Comparison of ENCODE assay signal across 8 cellular contexts in genomic region chr1:1374861-1375662, GRCh38. TPM values are rescaled to one million over a fixed set of nuclear protein-coding genes. Genes with fewer than 3 reads are reported as not detected.
DNase-seq lines count a peak whose midpoint lies in the region; ATAC-seq, FAIRE-seq and TF ChIP-seq lines count a peak whose summit lies in the region.

Gene AURKAIP1, minus strand, starts transcription at chr1:1375207. Its CDS starts 451 bp downstream, at chr1:1374756.

- no peaks in the 10 kb centered on the region for H3K36me3 Mint-ChIP-seq in memory B cell

- CTCF ChIA-PET in H1 (lab: Charles Lee; ENCODE audit: partially characterized antibody): interaction anchor here (0.6 to 4.6 kb wide), 11 partner anchors 13 to 57 kb away, joined by 3 to 17 read pairs (median 4); partner anchors contain the start of gene CCNL2

- H2BK15ac ChIP-seq in H1 (ENCODE audit: low read length): no peak within 1 kb of the TSS

- H3K4me3 Mint-ChIP-seq in memory B cell: peak within 1 kb of the TSS; percentile 83

- H3K4me1 ChIP-seq in H1 (replicated peaks in 1 of 4; ENCODE audit: control insufficient read depth in 3 of 4, insufficient read depth in 4 of 4, low read length in 3 of 4): peaks cover 0 to 12% (median 9%) of the 10 kb centered on the region in 4 experiments; a peak in 5 of 7 replicates

- TF ChIP-seq RAD21 in H1 (IDR thresholded peaks at IDR 0.05 in 1 of 2, conservative IDR thresholded peaks at IDR 0.05 in 1 of 2; ENCODE audit: low read depth in 2 of 2, low read length in 2 of 2): peak in 1 of 2 experiments; percentile 1; a peak in 1 of 4 replicates

- peak within 1 kb of the TSS; percentile 10 for H4K5ac ChIP-seq in H1 (ENCODE audit: insufficient read length, low read depth, low read length)

- H3K36me3 ChIP-seq in H1 (ENCODE audit: control insufficient read depth in 2 of 4, insufficient read depth in 4 of 4, low read length in 3 of 4): peaks cover 0 to 4% (median 0%) of the 10 kb centered on the region in 4 experiments; a peak in 1 of 8 replicates

- peak within 1 kb of the TSS; percentile 44 for H2BK5ac ChIP-seq in H1 (ENCODE audit: low read depth, low read length)

- peaks cover 5 to 17% of the 10 kb centered on the region in 2 experiments; a peak in 3 of 4 replicates for H3K79me2 ChIP-seq in H1 (ENCODE audit: control insufficient read depth in 1 of 2, insufficient read depth in 2 of 2, low read length in 2 of 2)

- peaks cover 5% of the 10 kb centered on the region for H3K4me1 Mint-ChIP-seq in memory B cell

- DNase-seq in Caki2 (ENCODE audit: low read depth) (peak; percentile 99), HTR-8/SVneo (ENCODE audit: insufficient read length, low spot score) (peak; percentile 96), NOMO-1 treated with dmso at 0.1 percent for 144 hours (lab: John Stamatoyannopoulos, UW; ENCODE audit: unreplicated experiment) (peak; percentile 98), H1 (ENCODE audit: low read depth in 1 of 2, low spot score in 2 of 2) (peak; percentile 94 to 99), memory B cell (ENCODE audit: low spot score in 2 of 2) (peak; percentile 87 to 96)
- peak; percentile 81 to 92 (median 88) for DNase-seq in activated CD8-positive, alpha-beta memory T cell treated with anti-CD3 and anti-CD28 coated beads for 48 hours (ENCODE audit: low read depth in 2 of 3, low spot score in 2 of 3)
- DNase-seq in stimulated activated CD8-positive, alpha-beta memory T cell treated with anti-CD3 and anti-CD28 coated beads, Interleukin-12 subunit alpha, Interleukin-12 subunit beta, amount 100 ng/mL, for 24 hours (ENCODE audit: extremely low read depth): peak; percentile 90

- H3K14ac ChIP-seq in H1 (ENCODE audit: insufficient read length): no peak within 1 kb of the TSS

- peak in 1 of 2 experiments; percentile 74; a peak in 1 of 3 replicates for TF ChIP-seq EP300 in H1 (IDR thresholded peaks at IDR 0.05; ENCODE audit: borderline replicate concordance in 1 of 2, low read depth in 2 of 2, low read length in 2 of 2)

- peaks cover 7% of the 10 kb centered on the region; the same call in 1 of the 2 replicates for H3K23me2 ChIP-seq in H1 (ENCODE audit: low read depth, low read length)

- peaks cover 0 to 8% of the 10 kb centered on the region in 2 experiments for H4K20me1 ChIP-seq in H1 (replicated peaks in 1 of 2; ENCODE audit: control insufficient read depth in 1 of 2, insufficient read depth in 2 of 2, low read length in 2 of 2)

- H4K91ac ChIP-seq in H1 (replicated peaks; ENCODE audit: insufficient read length, low read length): no peak within 1 kb of the TSS

- peak within 1 kb of the TSS; percentile 63; the same call in 1 of the 2 replicates for H3K27ac ChIP-seq in H1 (ENCODE audit: low read depth, low read length)

- in situ Hi-C loops in Caki2 (cut with HindIII; ENCODE audit: low pct_unique_long_range_greater_than_20kb, low sequenced_read_pairs): no loop called here

- peak in 2 of 3 experiments; percentile 8 to 14; a peak in 2 of 4 replicates for TF ChIP-seq CTCF in H1 (IDR thresholded peaks at IDR 0.05; ENCODE audit: control extremely low read depth in 1 of 3, insufficient read depth in 1 of 3, low read depth in 1 of 3, low read length in 3 of 3)

- peak within 1 kb of the TSS; percentile 77 to 99 for H3K4me2 ChIP-seq in H1 (ENCODE audit: insufficient read depth in 1 of 2, low read depth in 2 of 2, low read length in 2 of 2)

- no peaks in the 10 kb centered on the region for H3K9me3 ChIP-seq in H1 (ENCODE audit: insufficient read depth in 2 of 2, low read depth in 1 of 2, low read length in 1 of 2)

- peak within 1 kb of the TSS; percentile 87 to 97 (median 88) for H3K4me3 ChIP-seq in H1 (ENCODE audit: extremely low read depth in 1 of 4, insufficient read depth in 2 of 4, low read depth in 3 of 4, low read length in 4 of 4)

- H3K23ac ChIP-seq in H1 (ENCODE audit: insufficient read length): no peak within 1 kb of the TSS

- H3K27me3 ChIP-seq in H1 (replicated peaks in 1 of 4; ENCODE audit: control insufficient read depth in 3 of 4, extremely low read depth in 1 of 4, insufficient read depth in 3 of 4, low read length in 3 of 4): no peaks in the 10 kb centered on the region

- H3K9ac ChIP-seq in H1 (replicated peaks in 1 of 4; ENCODE audit: extremely low read depth in 1 of 4, low read depth in 3 of 4, low read length in 3 of 4): peak within 1 kb of the TSS; percentile 81 to 94 (median 84)

- FAIRE-seq in HTR-8/SVneo (lab: Jason Lieb, UNC) (peak; percentile 96), H1 (lab: Jason Lieb, UNC) (peak; percentile 96)

- WGBS in H1 (ENCODE audit: extremely low coverage in 1 of 2, insufficient coverage in 1 of 2, insufficient read length in 1 of 2, insufficient replicate concordance in 2 of 2, low coverage in 1 of 2, low lambda C conversion rate in 2 of 2, missing lambda C conversion rate in 1 of 2), 2 experiments: 2% methylated on average over 64 of the region's 91 CpGs; no CpG with 5 or more reads in 1 of the 2 experiments

- H2BK12ac ChIP-seq in H1 (ENCODE audit: low read depth, low read length): no peak within 1 kb of the TSS

- peak within 1 kb of the TSS; percentile 25 for H3K56ac ChIP-seq in H1 (replicated peaks; ENCODE audit: insufficient read length, low read depth, low read length)

- no peaks in the 10 kb centered on the region for H3K9me3 Mint-ChIP-seq in memory B cell

- peak; percentile 77 for ATAC-seq in GM21367 (IDR thresholded peaks at IDR 0.05; ENCODE audit: unreplicated experiment)
- ATAC-seq in memory B cell (ENCODE audit: low read depth): peak; percentile 84

- no peak within 1 kb of the TSS for H3K4ac ChIP-seq in H1 (replicated peaks; ENCODE audit: insufficient read length, low read depth, low read length)

- peak within 1 kb of the TSS; percentile 85 for H3K27ac Mint-ChIP-seq in memory B cell

- no peak within 1 kb of the TSS for H2BK120ac ChIP-seq in H1 (replicated peaks; ENCODE audit: low read depth, low read length)

- no peak within 1 kb of the TSS for H2BK20ac ChIP-seq in H1 (ENCODE audit: low read length)

- H3K18ac ChIP-seq in H1 (ENCODE audit: extremely low read depth, low read length): peak within 1 kb of the TSS; percentile 87; the same call in 1 of the 2 replicates

- TF ChIP-seq POLR2A in H1 (IDR thresholded peaks at IDR 0.05; ENCODE audit: control extremely low read depth in 1 of 2, low read depth in 2 of 2, low read length in 2 of 2): peak in 1 of 2 experiments; percentile 54; a peak in 1 of 3 replicates

- H3K79me1 ChIP-seq in H1 (ENCODE audit: low read depth, low read length): peaks cover 3% of the 10 kb centered on the region; the same call in 1 of the 2 replicates

- H4K8ac ChIP-seq in H1 (ENCODE audit: extremely low read depth, insufficient read depth, low read length): peak within 1 kb of the TSS; percentile 96

- no peak within 1 kb of the TSS for H2AFZ ChIP-seq in H1 (ENCODE audit: low read length)

- no peak within 1 kb of the TSS for H2AK5ac ChIP-seq in H1 (ENCODE audit: low read depth, low read length)

- H3K27me3 Mint-ChIP-seq in memory B cell: no peaks in the 10 kb centered on the region

- POLR2A ChIA-PET in H1 (lab: Charles Lee; ENCODE audit: partially characterized antibody): interaction anchor here (0.7 to 33.4 kb wide), 18 partner anchors 16 to 203 kb away, joined by 3 to 719 read pairs (median 4); partner anchors contain the start of genes CCNL2, DVL1, MRPL20 and MXRA8

TF ChIP-seq in H1, 55 proteins besides CTCF, POLR2A, EP300 and RAD21 (continues in another document):
- TF ChIP-seq EGR1 (IDR thresholded peaks at IDR 0.05; ENCODE audit: borderline replicate concordance, low read depth, low read length): peak; percentile 56
- TF ChIP-seq HDAC2 (IDR thresholded peaks at IDR 0.05; ENCODE audit: borderline replicate concordance in 1 of 2, low read depth in 2 of 2, low read length in 2 of 2): no peak
- 0 out of 2 replicates have a peak, but pooled peaks have one; percentile 2 for TF ChIP-seq CEBPB (IDR thresholded peaks at IDR 0.05; ENCODE audit: low read depth, low read length)
- peak; percentile 86 for TF ChIP-seq KDM5A (IDR thresholded peaks at IDR 0.05; ENCODE audit: low read length)
- TF ChIP-seq TAF1 (IDR thresholded peaks at IDR 0.05; ENCODE audit: low read depth, low read length): peak; percentile 72
- TF ChIP-seq ASH2L (IDR thresholded peaks at IDR 0.05; ENCODE audit: low read length): peak; percentile 91
- peak; percentile 76; the same call in 1 of the 2 replicates for TF ChIP-seq JUND (IDR thresholded peaks at IDR 0.05; ENCODE audit: low read length)
- 0 out of 2 replicates have a peak, but pooled peaks have one; percentile 64 for TF ChIP-seq SP1 (IDR thresholded peaks at IDR 0.05; ENCODE audit: low read depth, low read length)
- TF ChIP-seq BACH1 (IDR thresholded peaks at IDR 0.05; ENCODE audit: low read length): 0 out of 2 replicates have a peak, but pooled peaks have one; percentile 39
- TF ChIP-seq SP4 (IDR thresholded peaks at IDR 0.05; ENCODE audit: low read length): peak; percentile 93
- TF ChIP-seq ATF3 (IDR thresholded peaks at IDR 0.05; ENCODE audit: insufficient read depth, low read depth, low read length): no peak
- no peak; the same call in 1 of the 2 replicates for TF ChIP-seq POLR2AphosphoS5 (IDR thresholded peaks at IDR 0.05; ENCODE audit: low read depth, low read length)
- TF ChIP-seq CBX8 (IDR thresholded peaks at IDR 0.05; ENCODE audit: borderline replicate concordance, low read depth, low read length): no peak
- TF ChIP-seq RBBP5 (IDR thresholded peaks at IDR 0.05; ENCODE audit: borderline replicate concordance, low read depth, low read length): no peak; the same call in 1 of the 2 replicates
- TF ChIP-seq CBX5 (IDR thresholded peaks at IDR 0.05; ENCODE audit: low read depth, low read length): no peak
- TF ChIP-seq TAF7 (optimal IDR thresholded peaks at IDR 0.05; ENCODE audit: borderline replicate concordance, low read depth, low read length): peak; percentile 26
- no peak for TF ChIP-seq EZH2 (IDR thresholded peaks at IDR 0.05; ENCODE audit: low read depth, low read length, severe bottlenecking)
- TF ChIP-seq SIX5 (IDR thresholded peaks at IDR 0.05; ENCODE audit: low read depth, low read length): peak; percentile 81

RNA-seq across cellular contexts. Expression of gene AURKAIP1, which starts in this region (rescaled TPM):
- 130 and 178 TPM in 2 replicates for total RNA-seq in Caki2 (2014; rRNA removed; shearing (Covaris generic); ENCODE audit: low replicate concordance)
- 194 TPM in 2 replicates for total RNA-seq in H1 (2021; fragmentation: NEBNext Ultra II Directional; extraction: Animal tissue kit (Norgen Biotek cat#: 25700))
- 87.8 and 138 TPM in 2 replicates for polyA plus RNA-seq in H1 (2011; rRNA removed)
- 133 TPM for polyA plus RNA-seq in H1 (2011; cell fraction: cytosol; rRNA removed)
- polyA plus RNA-seq in H1 (2011; cell fraction: nucleus; rRNA removed): 105 TPM
- 115 to 177 TPM (median 165 TPM) in 4 replicates for polyA plus RNA-seq in H1 (2012, experiment 1 of 2)
- 126 TPM for polyA plus RNA-seq in H1 (2012, experiment 2 of 2)
- 120 TPM for polyA plus RNA-seq in H1 (2013, experiment 1 of 2)
- 113 TPM for polyA plus RNA-seq in H1 (2013, experiment 2 of 2)
- polyA minus RNA-seq in H1 (2011; rRNA and poly(A)+ RNA removed): 12.5 and 13.3 TPM in 2 replicates
- 44.8 TPM for polyA minus RNA-seq in H1 (2011; cell fraction: cytosol; rRNA and poly(A)+ RNA removed)
- 30.7 TPM for polyA minus RNA-seq in H1 (2011; cell fraction: nucleus; rRNA and poly(A)+ RNA removed)

Comparison
In these comparisons a context has a peak if more than half of its experiments do, and no peak if none do; other contexts are left out.
1. Peak in every context shown above with its lines: DNase-seq, ATAC-seq, H3K4me3 ChIP-seq and H3K27ac ChIP-seq.